ENCODE assay signal across 9 cellular contexts in genomic region chr2:38465789-38466127, GRCh38.
DNase-seq lines count a peak whose midpoint lies in the region; ATAC-seq and TF ChIP-seq lines count a peak whose summit lies in the region.
"Had no signal": no experiment of that assay in that cellular context is flagged by ENCODE, and none has a peak within 500 bp of the region (broad histone marks: within the 10 kb centered on the region; RNA-seq: fewer than 3 reads in every experiment).

No MANE protein-coding gene starts in this region.

- no peaks in the 10 kb centered on the region for H3K9me3 ChIP-seq in RWPE2 (ENCODE audit: severe bottlenecking)

- no peak overlapping the region for H3K9ac ChIP-seq in rectal smooth muscle tissue (ENCODE audit: low read length)

- TF ChIP-seq CTCF in RWPE2 (IDR thresholded peaks at IDR 0.05; ENCODE audit: poor library complexity, severe bottlenecking) (peak; percentile 68), fibroblast of pulmonary artery (IDR thresholded peaks at IDR 0.05; ENCODE audit: low read length, missing control alignments) (peak; percentile 52)

- DNase-seq in NCI-H1436 (lab: John Stamatoyannopoulos, UW): peak; percentile 27
- DNase-seq in NCI-H1436 treated with DMSO at 0.1 percent for 48 hours (lab: John Stamatoyannopoulos, UW): no peak
- peak; percentile 20 for DNase-seq in HCEC 1CT
- no peak for DNase-seq in RWPE2 (ENCODE audit: low spot score)
- peak; percentile 39 for DNase-seq in fibroblast of pulmonary artery (ENCODE audit: low read depth)
- DNase-seq: activated B cell treated with CpG ODN at 0.5 μM for 24 hours had no signal

- H3K36me3 ChIP-seq in RWPE2 (ENCODE audit: low read depth): no peaks in the 10 kb centered on the region
- H3K36me3 ChIP-seq in rectal smooth muscle tissue (ENCODE audit: control insufficient read depth, insufficient read depth, low read length): no peaks in the 10 kb centered on the region

- H3K27ac ChIP-seq in RWPE2 (ENCODE audit: poor library complexity, severe bottlenecking) (no peak overlapping the region), rectal smooth muscle tissue (ENCODE audit: low read depth, low read length) (peak overlapping the region; percentile 94)

- H3K4me1 ChIP-seq in RWPE2 (ENCODE audit: insufficient read depth, poor library complexity, severe bottlenecking) (peaks cover 20% of the 10 kb centered on the region), rectal smooth muscle tissue (ENCODE audit: control insufficient read depth, insufficient read depth, low read length) (peaks cover 43% of the 10 kb centered on the region)

- no peak for ATAC-seq in RWPE2 (ENCODE audit: low read depth)
- no peak for ATAC-seq in GM18502 (IDR thresholded peaks at IDR 0.05; ENCODE audit: poor library complexity, unreplicated experiment)
- ATAC-seq in GM18907 (IDR thresholded peaks at IDR 0.05; ENCODE audit: unreplicated experiment): no peak

- H3K27me3 ChIP-seq in RWPE2 (ENCODE audit: insufficient read depth, poor library complexity, severe bottlenecking) (no peaks in the 10 kb centered on the region), rectal smooth muscle tissue (ENCODE audit: control insufficient read depth, insufficient read depth, low read length) (no peaks in the 10 kb centered on the region)

- H3K4me3 ChIP-seq in RWPE2 (ENCODE audit: severe bottlenecking) (no peak overlapping the region), fibroblast of pulmonary artery (replicated peaks; ENCODE audit: low read depth, low read length) (no peak overlapping the region), rectal smooth muscle tissue (ENCODE audit: low read length) (no peak overlapping the region)

Comparison
In these comparisons a context has a peak if more than half of its experiments do, and no peak if none do; other contexts are left out.
1. DNase-seq: peak in NCI-H1436 (single experiment), HCEC 1CT (single experiment) and fibroblast of pulmonary artery (single experiment); none in NCI-H1436 treated with DMSO at 0.1 percent for 48 hours (single experiment) and RWPE2 (single experiment).